Comparison of ENCODE assay signal across 1 cellular context in the genomic region with DNA sequence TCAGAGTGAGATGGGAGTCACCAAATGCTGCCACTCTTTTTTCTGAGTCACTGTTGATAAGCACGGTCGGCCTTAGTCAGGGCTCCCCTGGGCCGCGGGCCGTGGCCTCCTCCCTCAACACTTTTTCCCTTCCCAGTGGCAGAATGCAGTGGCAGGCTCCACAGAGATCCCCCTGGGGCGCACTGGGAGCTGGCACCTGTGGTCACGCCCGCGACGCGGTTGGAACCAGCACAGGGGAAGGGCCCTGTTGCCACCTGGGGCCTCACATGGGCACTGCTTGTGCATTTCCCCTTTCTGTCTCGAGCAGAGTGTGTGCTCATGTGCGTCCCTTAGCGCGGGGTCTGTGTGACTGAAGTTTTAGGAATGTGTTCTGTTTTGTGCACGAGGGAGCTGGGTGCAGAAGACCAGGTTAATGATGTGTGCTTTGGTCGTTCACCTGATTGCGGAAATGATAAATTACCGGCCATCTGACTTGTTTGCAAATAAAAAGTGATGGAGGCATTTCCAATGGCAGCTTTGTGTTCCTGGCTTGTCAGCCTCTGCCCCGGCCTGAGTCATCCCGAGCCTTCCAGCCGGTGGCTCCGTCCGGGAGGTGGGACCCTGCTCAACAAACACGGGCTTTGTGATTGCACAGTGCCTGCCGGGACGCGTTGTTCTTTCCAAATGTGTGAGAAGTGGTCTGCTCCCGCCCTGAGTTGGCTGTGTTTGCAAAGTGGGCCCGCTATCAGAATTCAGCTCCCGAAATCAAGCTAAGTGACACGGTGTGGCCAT.
TF ChIP-seq lines count a peak whose summit lies in the region.

No MANE protein-coding gene starts in this region.

TF ChIP-seq in K562, 482 proteins besides CTCF, POLR2A, EP300 and RAD21 (continued from another document and continues in another):
- TF ChIP-seq, protein P1, sequence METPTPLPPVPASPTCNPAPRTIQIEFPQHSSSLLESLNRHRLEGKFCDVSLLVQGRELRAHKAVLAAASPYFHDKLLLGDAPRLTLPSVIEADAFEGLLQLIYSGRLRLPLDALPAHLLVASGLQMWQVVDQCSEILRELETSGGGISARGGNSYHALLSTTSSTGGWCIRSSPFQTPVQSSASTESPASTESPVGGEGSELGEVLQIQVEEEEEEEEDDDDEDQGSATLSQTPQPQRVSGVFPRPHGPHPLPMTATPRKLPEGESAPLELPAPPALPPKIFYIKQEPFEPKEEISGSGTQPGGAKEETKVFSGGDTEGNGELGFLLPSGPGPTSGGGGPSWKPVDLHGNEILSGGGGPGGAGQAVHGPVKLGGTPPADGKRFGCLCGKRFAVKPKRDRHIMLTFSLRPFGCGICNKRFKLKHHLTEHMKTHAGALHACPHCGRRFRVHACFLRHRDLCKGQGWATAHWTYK (CRISPR knock-in tag; IDR thresholded peaks at IDR 0.05), result peak; percentile 92
- TF ChIP-seq TAF15 (IDR thresholded peaks at IDR 0.05; ENCODE audit: low read depth, low read length), result no peak
- TF ChIP-seq RBM17 (IDR thresholded peaks at IDR 0.05; ENCODE audit: borderline replicate concordance, low read depth, low read length), result no peak
- no peak for TF ChIP-seq ZNF584 (CRISPR knock-in tag; IDR thresholded peaks at IDR 0.05; ENCODE audit: low read depth)
- TF ChIP-seq SMAD2 (IDR thresholded peaks at IDR 0.05; ENCODE audit: low read depth, low read length), result no peak
- no peak for TF ChIP-seq ZNF77 (CRISPR knock-in tag; IDR thresholded peaks at IDR 0.05)
- TF ChIP-seq, protein P2, sequence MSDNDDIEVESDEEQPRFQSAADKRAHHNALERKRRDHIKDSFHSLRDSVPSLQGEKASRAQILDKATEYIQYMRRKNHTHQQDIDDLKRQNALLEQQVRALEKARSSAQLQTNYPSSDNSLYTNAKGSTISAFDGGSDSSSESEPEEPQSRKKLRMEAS (CRISPR knock-in tag; IDR thresholded peaks at IDR 0.05), result no peak
- peak; percentile 40; the same call in 1 of the 2 replicates for TF ChIP-seq MAFK (IDR thresholded peaks at IDR 0.05; ENCODE audit: low read length)
- no peak for TF ChIP-seq DDX20 (tag; IDR thresholded peaks at IDR 0.05; ENCODE audit: low read depth)
- no peak for TF ChIP-seq YBX1 (IDR thresholded peaks at IDR 0.05)
- TF ChIP-seq, protein P3, sequence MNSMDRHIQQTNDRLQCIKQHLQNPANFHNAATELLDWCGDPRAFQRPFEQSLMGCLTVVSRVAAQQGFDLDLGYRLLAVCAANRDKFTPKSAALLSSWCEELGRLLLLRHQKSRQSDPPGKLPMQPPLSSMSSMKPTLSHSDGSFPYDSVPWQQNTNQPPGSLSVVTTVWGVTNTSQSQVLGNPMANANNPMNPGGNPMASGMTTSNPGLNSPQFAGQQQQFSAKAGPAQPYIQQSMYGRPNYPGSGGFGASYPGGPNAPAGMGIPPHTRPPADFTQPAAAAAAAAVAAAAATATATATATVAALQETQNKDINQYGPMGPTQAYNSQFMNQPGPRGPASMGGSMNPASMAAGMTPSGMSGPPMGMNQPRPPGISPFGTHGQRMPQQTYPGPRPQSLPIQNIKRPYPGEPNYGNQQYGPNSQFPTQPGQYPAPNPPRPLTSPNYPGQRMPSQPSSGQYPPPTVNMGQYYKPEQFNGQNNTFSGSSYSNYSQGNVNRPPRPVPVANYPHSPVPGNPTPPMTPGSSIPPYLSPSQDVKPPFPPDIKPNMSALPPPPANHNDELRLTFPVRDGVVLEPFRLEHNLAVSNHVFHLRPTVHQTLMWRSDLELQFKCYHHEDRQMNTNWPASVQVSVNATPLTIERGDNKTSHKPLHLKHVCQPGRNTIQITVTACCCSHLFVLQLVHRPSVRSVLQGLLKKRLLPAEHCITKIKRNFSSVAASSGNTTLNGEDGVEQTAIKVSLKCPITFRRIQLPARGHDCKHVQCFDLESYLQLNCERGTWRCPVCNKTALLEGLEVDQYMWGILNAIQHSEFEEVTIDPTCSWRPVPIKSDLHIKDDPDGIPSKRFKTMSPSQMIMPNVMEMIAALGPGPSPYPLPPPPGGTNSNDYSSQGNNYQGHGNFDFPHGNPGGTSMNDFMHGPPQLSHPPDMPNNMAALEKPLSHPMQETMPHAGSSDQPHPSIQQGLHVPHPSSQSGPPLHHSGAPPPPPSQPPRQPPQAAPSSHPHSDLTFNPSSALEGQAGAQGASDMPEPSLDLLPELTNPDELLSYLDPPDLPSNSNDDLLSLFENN (IDR thresholded peaks at IDR 0.05; ENCODE audit: low read depth in 2 of 2, low read length in 2 of 2), result no peak
- TF ChIP-seq TARDBP (IDR thresholded peaks at IDR 0.05), result no peak
- TF ChIP-seq, protein P4, sequence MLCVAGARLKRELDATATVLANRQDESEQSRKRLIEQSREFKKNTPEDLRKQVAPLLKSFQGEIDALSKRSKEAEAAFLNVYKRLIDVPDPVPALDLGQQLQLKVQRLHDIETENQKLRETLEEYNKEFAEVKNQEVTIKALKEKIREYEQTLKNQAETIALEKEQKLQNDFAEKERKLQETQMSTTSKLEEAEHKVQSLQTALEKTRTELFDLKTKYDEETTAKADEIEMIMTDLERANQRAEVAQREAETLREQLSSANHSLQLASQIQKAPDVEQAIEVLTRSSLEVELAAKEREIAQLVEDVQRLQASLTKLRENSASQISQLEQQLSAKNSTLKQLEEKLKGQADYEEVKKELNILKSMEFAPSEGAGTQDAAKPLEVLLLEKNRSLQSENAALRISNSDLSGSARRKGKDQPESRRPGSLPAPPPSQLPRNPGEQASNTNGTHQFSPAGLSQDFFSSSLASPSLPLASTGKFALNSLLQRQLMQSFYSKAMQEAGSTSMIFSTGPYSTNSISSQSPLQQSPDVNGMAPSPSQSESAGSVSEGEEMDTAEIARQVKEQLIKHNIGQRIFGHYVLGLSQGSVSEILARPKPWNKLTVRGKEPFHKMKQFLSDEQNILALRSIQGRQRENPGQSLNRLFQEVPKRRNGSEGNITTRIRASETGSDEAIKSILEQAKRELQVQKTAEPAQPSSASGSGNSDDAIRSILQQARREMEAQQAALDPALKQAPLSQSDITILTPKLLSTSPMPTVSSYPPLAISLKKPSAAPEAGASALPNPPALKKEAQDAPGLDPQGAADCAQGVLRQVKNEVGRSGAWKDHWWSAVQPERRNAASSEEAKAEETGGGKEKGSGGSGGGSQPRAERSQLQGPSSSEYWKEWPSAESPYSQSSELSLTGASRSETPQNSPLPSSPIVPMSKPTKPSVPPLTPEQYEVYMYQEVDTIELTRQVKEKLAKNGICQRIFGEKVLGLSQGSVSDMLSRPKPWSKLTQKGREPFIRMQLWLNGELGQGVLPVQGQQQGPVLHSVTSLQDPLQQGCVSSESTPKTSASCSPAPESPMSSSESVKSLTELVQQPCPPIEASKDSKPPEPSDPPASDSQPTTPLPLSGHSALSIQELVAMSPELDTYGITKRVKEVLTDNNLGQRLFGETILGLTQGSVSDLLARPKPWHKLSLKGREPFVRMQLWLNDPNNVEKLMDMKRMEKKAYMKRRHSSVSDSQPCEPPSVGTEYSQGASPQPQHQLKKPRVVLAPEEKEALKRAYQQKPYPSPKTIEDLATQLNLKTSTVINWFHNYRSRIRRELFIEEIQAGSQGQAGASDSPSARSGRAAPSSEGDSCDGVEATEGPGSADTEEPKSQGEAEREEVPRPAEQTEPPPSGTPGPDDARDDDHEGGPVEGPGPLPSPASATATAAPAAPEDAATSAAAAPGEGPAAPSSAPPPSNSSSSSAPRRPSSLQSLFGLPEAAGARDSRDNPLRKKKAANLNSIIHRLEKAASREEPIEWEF (CRISPR knock-in tag; IDR thresholded peaks at IDR 0.05), result no peak
- TF ChIP-seq SNIP1 (IDR thresholded peaks at IDR 0.05; ENCODE audit: low read depth), result no peak
- TF ChIP-seq, protein P5, sequence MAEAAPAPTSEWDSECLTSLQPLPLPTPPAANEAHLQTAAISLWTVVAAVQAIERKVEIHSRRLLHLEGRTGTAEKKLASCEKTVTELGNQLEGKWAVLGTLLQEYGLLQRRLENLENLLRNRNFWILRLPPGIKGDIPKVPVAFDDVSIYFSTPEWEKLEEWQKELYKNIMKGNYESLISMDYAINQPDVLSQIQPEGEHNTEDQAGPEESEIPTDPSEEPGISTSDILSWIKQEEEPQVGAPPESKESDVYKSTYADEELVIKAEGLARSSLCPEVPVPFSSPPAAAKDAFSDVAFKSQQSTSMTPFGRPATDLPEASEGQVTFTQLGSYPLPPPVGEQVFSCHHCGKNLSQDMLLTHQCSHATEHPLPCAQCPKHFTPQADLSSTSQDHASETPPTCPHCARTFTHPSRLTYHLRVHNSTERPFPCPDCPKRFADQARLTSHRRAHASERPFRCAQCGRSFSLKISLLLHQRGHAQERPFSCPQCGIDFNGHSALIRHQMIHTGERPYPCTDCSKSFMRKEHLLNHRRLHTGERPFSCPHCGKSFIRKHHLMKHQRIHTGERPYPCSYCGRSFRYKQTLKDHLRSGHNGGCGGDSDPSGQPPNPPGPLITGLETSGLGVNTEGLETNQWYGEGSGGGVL (CRISPR knock-in tag; IDR thresholded peaks at IDR 0.05), result no peak
- no peak for TF ChIP-seq SRF (CRISPR knock-in tag; IDR thresholded peaks at IDR 0.05)
- no peak for TF ChIP-seq SP1 (CRISPR knock-in tag; IDR thresholded peaks at IDR 0.05)
- TF ChIP-seq PTRF (tag; IDR thresholded peaks at IDR 0.05), result no peak
- TF ChIP-seq, protein P6, sequence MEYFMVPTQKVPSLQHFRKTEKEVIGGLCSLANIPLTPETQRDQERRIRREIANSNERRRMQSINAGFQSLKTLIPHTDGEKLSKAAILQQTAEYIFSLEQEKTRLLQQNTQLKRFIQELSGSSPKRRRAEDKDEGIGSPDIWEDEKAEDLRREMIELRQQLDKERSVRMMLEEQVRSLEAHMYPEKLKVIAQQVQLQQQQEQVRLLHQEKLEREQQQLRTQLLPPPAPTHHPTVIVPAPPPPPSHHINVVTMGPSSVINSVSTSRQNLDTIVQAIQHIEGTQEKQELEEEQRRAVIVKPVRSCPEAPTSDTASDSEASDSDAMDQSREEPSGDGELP (CRISPR knock-in tag; IDR thresholded peaks at IDR 0.05; ENCODE audit: borderline replicate concordance), result no peak
- TF ChIP-seq, protein P7, sequence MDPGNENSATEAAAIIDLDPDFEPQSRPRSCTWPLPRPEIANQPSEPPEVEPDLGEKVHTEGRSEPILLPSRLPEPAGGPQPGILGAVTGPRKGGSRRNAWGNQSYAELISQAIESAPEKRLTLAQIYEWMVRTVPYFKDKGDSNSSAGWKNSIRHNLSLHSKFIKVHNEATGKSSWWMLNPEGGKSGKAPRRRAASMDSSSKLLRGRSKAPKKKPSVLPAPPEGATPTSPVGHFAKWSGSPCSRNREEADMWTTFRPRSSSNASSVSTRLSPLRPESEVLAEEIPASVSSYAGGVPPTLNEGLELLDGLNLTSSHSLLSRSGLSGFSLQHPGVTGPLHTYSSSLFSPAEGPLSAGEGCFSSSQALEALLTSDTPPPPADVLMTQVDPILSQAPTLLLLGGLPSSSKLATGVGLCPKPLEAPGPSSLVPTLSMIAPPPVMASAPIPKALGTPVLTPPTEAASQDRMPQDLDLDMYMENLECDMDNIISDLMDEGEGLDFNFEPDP (CRISPR knock-in tag; IDR thresholded peaks at IDR 0.05), result 0 out of 2 replicates have a peak, but pooled peaks have one; percentile 46
- no peak for TF ChIP-seq SREBF1 (IDR thresholded peaks at IDR 0.05; ENCODE audit: borderline replicate concordance, low read depth, low read length)
- TF ChIP-seq CCNT2 (IDR thresholded peaks at IDR 0.05; ENCODE audit: borderline replicate concordance, extremely low read depth, insufficient read length, low read depth, low read length), result peak; percentile 36
- TF ChIP-seq POLR2G (IDR thresholded peaks at IDR 0.05; ENCODE audit: low read depth, low read length), result peak; percentile 36; the same call in 1 of the 2 replicates
- TF ChIP-seq ZNF695 (CRISPR knock-in tag; IDR thresholded peaks at IDR 0.05), result no peak
- no peak for TF ChIP-seq CBX5 (IDR thresholded peaks at IDR 0.05; ENCODE audit: borderline replicate concordance, low read depth)
- no peak for TF ChIP-seq ASH1L (IDR thresholded peaks at IDR 0.05; ENCODE audit: borderline replicate concordance, low read depth, partially characterized antibody)
- TF ChIP-seq, protein P8, sequence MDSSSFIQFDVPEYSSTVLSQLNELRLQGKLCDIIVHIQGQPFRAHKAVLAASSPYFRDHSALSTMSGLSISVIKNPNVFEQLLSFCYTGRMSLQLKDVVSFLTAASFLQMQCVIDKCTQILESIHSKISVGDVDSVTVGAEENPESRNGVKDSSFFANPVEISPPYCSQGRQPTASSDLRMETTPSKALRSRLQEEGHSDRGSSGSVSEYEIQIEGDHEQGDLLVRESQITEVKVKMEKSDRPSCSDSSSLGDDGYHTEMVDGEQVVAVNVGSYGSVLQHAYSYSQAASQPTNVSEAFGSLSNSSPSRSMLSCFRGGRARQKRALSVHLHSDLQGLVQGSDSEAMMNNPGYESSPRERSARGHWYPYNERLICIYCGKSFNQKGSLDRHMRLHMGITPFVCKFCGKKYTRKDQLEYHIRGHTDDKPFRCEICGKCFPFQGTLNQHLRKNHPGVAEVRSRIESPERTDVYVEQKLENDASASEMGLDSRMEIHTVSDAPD (CRISPR knock-in tag; IDR thresholded peaks at IDR 0.05), result no peak
- no peak for TF ChIP-seq KLF1 (tag; IDR thresholded peaks at IDR 0.05)
- TF ChIP-seq ELF4 (CRISPR knock-in tag; IDR thresholded peaks at IDR 0.05), result no peak
- no peak for TF ChIP-seq TAF9B (IDR thresholded peaks at IDR 0.05; ENCODE audit: partially characterized antibody)
- no peak for TF ChIP-seq ZNF699 (CRISPR knock-in tag; IDR thresholded peaks at IDR 0.05; ENCODE audit: insufficient replicate concordance)
- TF ChIP-seq, protein P9, sequence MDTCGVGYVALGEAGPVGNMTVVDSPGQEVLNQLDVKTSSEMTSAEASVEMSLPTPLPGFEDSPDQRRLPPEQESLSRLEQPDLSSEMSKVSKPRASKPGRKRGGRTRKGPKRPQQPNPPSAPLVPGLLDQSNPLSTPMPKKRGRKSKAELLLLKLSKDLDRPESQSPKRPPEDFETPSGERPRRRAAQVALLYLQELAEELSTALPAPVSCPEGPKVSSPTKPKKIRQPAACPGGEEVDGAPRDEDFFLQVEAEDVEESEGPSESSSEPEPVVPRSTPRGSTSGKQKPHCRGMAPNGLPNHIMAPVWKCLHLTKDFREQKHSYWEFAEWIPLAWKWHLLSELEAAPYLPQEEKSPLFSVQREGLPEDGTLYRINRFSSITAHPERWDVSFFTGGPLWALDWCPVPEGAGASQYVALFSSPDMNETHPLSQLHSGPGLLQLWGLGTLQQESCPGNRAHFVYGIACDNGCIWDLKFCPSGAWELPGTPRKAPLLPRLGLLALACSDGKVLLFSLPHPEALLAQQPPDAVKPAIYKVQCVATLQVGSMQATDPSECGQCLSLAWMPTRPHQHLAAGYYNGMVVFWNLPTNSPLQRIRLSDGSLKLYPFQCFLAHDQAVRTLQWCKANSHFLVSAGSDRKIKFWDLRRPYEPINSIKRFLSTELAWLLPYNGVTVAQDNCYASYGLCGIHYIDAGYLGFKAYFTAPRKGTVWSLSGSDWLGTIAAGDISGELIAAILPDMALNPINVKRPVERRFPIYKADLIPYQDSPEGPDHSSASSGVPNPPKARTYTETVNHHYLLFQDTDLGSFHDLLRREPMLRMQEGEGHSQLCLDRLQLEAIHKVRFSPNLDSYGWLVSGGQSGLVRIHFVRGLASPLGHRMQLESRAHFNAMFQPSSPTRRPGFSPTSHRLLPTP (IDR thresholded peaks at IDR 0.05; ENCODE audit: borderline replicate concordance, extremely low read depth, insufficient read length), result no peak
- no peak for TF ChIP-seq ZNF696 (CRISPR knock-in tag; conservative IDR thresholded peaks at IDR 0.05)
- TF ChIP-seq PHTF2 (CRISPR knock-in tag; IDR thresholded peaks at IDR 0.05), result no peak
- no peak for TF ChIP-seq ZNF57 (CRISPR knock-in tag; IDR thresholded peaks at IDR 0.05)
- TF ChIP-seq, protein P10, sequence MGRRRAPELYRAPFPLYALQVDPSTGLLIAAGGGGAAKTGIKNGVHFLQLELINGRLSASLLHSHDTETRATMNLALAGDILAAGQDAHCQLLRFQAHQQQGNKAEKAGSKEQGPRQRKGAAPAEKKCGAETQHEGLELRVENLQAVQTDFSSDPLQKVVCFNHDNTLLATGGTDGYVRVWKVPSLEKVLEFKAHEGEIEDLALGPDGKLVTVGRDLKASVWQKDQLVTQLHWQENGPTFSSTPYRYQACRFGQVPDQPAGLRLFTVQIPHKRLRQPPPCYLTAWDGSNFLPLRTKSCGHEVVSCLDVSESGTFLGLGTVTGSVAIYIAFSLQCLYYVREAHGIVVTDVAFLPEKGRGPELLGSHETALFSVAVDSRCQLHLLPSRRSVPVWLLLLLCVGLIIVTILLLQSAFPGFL (CRISPR knock-in tag; IDR thresholded peaks at IDR 0.05), result no peak
